In the genomic region with DNA sequence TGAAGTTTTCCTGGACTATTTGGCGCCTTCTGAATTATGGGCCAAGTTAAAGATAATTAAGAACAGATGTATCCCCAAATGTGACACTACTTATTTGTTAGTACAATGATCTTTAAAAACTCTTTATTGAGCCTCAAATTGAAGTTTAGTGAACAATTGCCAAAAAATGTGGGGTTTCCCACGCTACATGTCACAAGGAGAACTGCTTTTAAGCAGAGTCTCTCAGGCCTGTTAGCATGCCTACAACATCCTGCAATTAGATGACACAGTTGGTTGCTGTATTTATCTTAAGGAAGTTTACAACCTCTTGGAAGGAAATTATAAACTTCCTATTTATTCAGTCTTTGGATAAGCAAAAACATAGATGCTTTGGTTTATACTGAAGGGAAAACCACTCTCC, we compare ENCODE assay signal across 26 cellular contexts.
DNase-seq lines count a peak whose midpoint lies in the region; ATAC-seq and TF ChIP-seq lines count a peak whose summit lies in the region.
"Had no signal": no experiment of that assay in that cellular context is flagged by ENCODE, and none has a peak within 500 bp of the region (broad histone marks: within the 10 kb centered on the region; RNA-seq: fewer than 3 reads in every experiment).

No MANE protein-coding gene starts in this region.

- no peak for ATAC-seq in GM18867 (IDR thresholded peaks at IDR 0.05; ENCODE audit: unreplicated experiment)
- no peak for ATAC-seq in effector memory CD8-positive, alpha-beta T cell (replicated peaks)
- ATAC-seq: gastrocnemius medialis, left lobe of liver, WTC11 had no signal

- peaks cover 5 to 8% of the 10 kb centered on the region in 2 donors for H3K9me3 Mint-ChIP-seq in effector memory CD8-positive, alpha-beta T cell
- H3K9me3 Mint-ChIP-seq: WTC11 had no signal

- H2BK120ac ChIP-seq in mesenchymal stem cell (ENCODE audit: low read depth, low read length): no peak overlapping the region

- no peak overlapping the region for H3K14ac ChIP-seq in mesenchymal stem cell (ENCODE audit: low read length in 2 of 2)

- H4K91ac ChIP-seq in mesenchymal stem cell (ENCODE audit: low read length): no peak overlapping the region

- no peak overlapping the region for H2BK12ac ChIP-seq in mesenchymal stem cell (ENCODE audit: low read length in 2 of 2)

- H3K18ac ChIP-seq in mesenchymal stem cell (ENCODE audit: low read depth in 1 of 2, low read length in 2 of 2): no peak overlapping the region

- H3K36me3 ChIP-seq in adipocyte (ENCODE audit: control insufficient read depth, insufficient read depth, low read length, severe bottlenecking) (no peaks in the 10 kb centered on the region), mesenchymal stem cell (ENCODE audit: control insufficient read depth in 1 of 2, insufficient read depth in 2 of 2, low read depth in 1 of 2, low read length in 2 of 2) (no peaks in the 10 kb centered on the region), vagina (no peaks in the 10 kb centered on the region)
- H3K36me3 ChIP-seq: gastrocnemius medialis had no signal

- 0% methylated on average over 1 of the region's 2 CpGs for WGBS in mesenchymal stem cell

- H2BK15ac ChIP-seq in mesenchymal stem cell (ENCODE audit: low read depth, poor library complexity, severe bottlenecking): no peak overlapping the region

- H3K36me3 Mint-ChIP-seq in effector memory CD8-positive, alpha-beta T cell (ENCODE audit: insufficient read depth): no peaks in the 10 kb centered on the region
- H3K36me3 Mint-ChIP-seq: activated naive CD8-positive, alpha-beta T cell treated with anti-CD3 and anti-CD28 coated beads, Interleukin-2, amount 10 ng/mL, durations not matched to agents 7 days and 5 days; naive B cell; WTC11 had no signal

- intact Hi-C loops in posterior vena cava (cut with DNase I): no loop called here
- intact Hi-C loops in vagina (cut with DNase I): no loop called here

- no peaks in the 10 kb centered on the region for H3K27me3 Mint-ChIP-seq in effector memory CD8-positive, alpha-beta T cell
- H3K27me3 Mint-ChIP-seq: activated naive CD8-positive, alpha-beta T cell treated with anti-CD3 and anti-CD28 coated beads, Interleukin-2, amount 10 ng/mL, durations not matched to agents 7 days and 5 days had no signal

- no peaks in the 10 kb centered on the region for H3K9me3 ChIP-seq in adipocyte (ENCODE audit: control insufficient read depth, low read length)
- H3K9me3 ChIP-seq in mesenchymal stem cell (ENCODE audit: control insufficient read depth, low read length): no peaks in the 10 kb centered on the region
- no peaks in the 10 kb centered on the region for H3K9me3 ChIP-seq in vagina
- H3K9me3 ChIP-seq: gastrocnemius medialis had no signal

- no peak overlapping the region for H3K4me3 ChIP-seq in adipocyte (ENCODE audit: low read length)
- H3K4me3 ChIP-seq in mesenchymal stem cell (ENCODE audit: insufficient read depth in 1 of 2, low read depth in 1 of 2, low read length in 2 of 2): no peak overlapping the region
- no peak overlapping the region for H3K4me3 ChIP-seq in vagina
- H3K4me3 ChIP-seq: gastrocnemius medialis had no signal

- no peak overlapping the region for H4K8ac ChIP-seq in mesenchymal stem cell (ENCODE audit: low read length)

- H3K4me1 Mint-ChIP-seq in effector memory CD8-positive, alpha-beta T cell (ENCODE audit: low read depth in 2 of 2): no peaks in the 10 kb centered on the region
- H3K4me1 Mint-ChIP-seq: activated naive CD8-positive, alpha-beta T cell treated with anti-CD3 and anti-CD28 coated beads, Interleukin-2, amount 10 ng/mL, durations not matched to agents 7 days and 5 days; naive B cell; WTC11 had no signal

- H3K23ac ChIP-seq in mesenchymal stem cell (ENCODE audit: low read length in 2 of 2): no peak overlapping the region

- H2AFZ ChIP-seq in mesenchymal stem cell (ENCODE audit: low read depth, low read length): no peak overlapping the region

- no peak overlapping the region for H2AK5ac ChIP-seq in mesenchymal stem cell (ENCODE audit: low read length, severe bottlenecking)

- H2BK5ac ChIP-seq in mesenchymal stem cell (ENCODE audit: low read depth, low read length, poor library complexity, severe bottlenecking): no peak overlapping the region

- no peaks in the 10 kb centered on the region for H3K79me1 ChIP-seq in mesenchymal stem cell (replicated peaks; ENCODE audit: low read length, poor library complexity, severe bottlenecking)

- no peak overlapping the region for H3K4me2 ChIP-seq in mesenchymal stem cell (ENCODE audit: low read length, poor library complexity, severe bottlenecking)
- H3K4me2 ChIP-seq: KMS-11 had no signal

- H3K27me3 ChIP-seq in adipocyte (replicated peaks; ENCODE audit: control insufficient read depth, insufficient read depth, low read length) (no peaks in the 10 kb centered on the region), mesenchymal stem cell (ENCODE audit: control insufficient read depth in 1 of 2, insufficient read depth in 1 of 2, low read length in 2 of 2) (no peaks in the 10 kb centered on the region), vagina (no peaks in the 10 kb centered on the region)
- H3K27me3 ChIP-seq: gastrocnemius medialis had no signal

- H3K4ac ChIP-seq in mesenchymal stem cell (ENCODE audit: low read depth in 1 of 2, low read length in 2 of 2): no peak overlapping the region

- DNase-seq in AG09319 (ENCODE audit: extremely low read depth, low read depth) (peak; percentile 67), H4 (ENCODE audit: low spot score) (peak; percentile 95), adipocyte (ENCODE audit: low read depth) (peak; percentile 27), mesenchymal stem cell (peak; percentile 87), posterior vena cava (ENCODE audit: low spot score) (no peak), vagina (ENCODE audit: extremely low spot score in 2 of 2) (no peak)
- no peak for DNase-seq in effector memory CD8-positive, alpha-beta T cell
- DNase-seq: activated CD4-positive, alpha-beta T cell treated with anti-CD3 and anti-CD28 coated beads, Interleukin-2, amount 50 U/mL, for 48 hours; activated naive CD8-positive, alpha-beta T cell treated with anti-CD3 and anti-CD28 coated beads, Interleukin-2, amount 10 ng/mL, durations not matched to agents 7 days and 5 days; cerebellar nuclear complex; gastrocnemius medialis; hippocampal formation; mesendoderm; naive B cell; NCI-H1694; NCI-H2171; NCI-H510A treated with DMSO at 0.1 percent for 48 hours; NK-92 treated with Interleukin-12 subunit alpha and Interleukin-12 subunit beta, amount 100 ng/mL, for 24 hours; retina; stimulated activated CD4-positive, alpha-beta T cell treated with anti-CD3 and anti-CD28 coated beads, Interleukin-4, amount 100 ng/mL, for 24 hours; stimulated activated naive CD4-positive, alpha-beta T cell; T-helper 2 cell had no signal

- H3K27ac ChIP-seq in mesenchymal stem cell (ENCODE audit: low read length, poor library complexity, severe bottlenecking) (no peak overlapping the region), vagina (no peak overlapping the region)
- H3K27ac ChIP-seq: gastrocnemius medialis, KMS-11 had no signal

- H3K27ac Mint-ChIP-seq in effector memory CD8-positive, alpha-beta T cell: no peak overlapping the region
- H3K27ac Mint-ChIP-seq: activated naive CD8-positive, alpha-beta T cell treated with anti-CD3 and anti-CD28 coated beads, Interleukin-2, amount 10 ng/mL, durations not matched to agents 7 days and 5 days; naive B cell; WTC11 had no signal

- TF ChIP-seq POLR2A in vagina (IDR thresholded peaks at IDR 0.05): no peak

- H3K4me1 ChIP-seq in adipocyte (ENCODE audit: control insufficient read depth, insufficient read depth, low read length): peaks cover 7% of the 10 kb centered on the region
- H3K4me1 ChIP-seq in mesenchymal stem cell (ENCODE audit: control insufficient read depth, insufficient read depth, low read depth, low read length): no peaks in the 10 kb centered on the region
- H3K4me1 ChIP-seq in vagina: no peaks in the 10 kb centered on the region
- H3K4me1 ChIP-seq: gastrocnemius medialis had no signal

- no peak overlapping the region for H3K9ac ChIP-seq in adipocyte (ENCODE audit: low read length)
- no peak overlapping the region for H3K9ac ChIP-seq in mesenchymal stem cell (ENCODE audit: low read length)
- H3K9ac ChIP-seq: KMS-11 had no signal

- no peak for TF ChIP-seq CTCF in AG09319 (IDR thresholded peaks at IDR 0.05; ENCODE audit: low read depth, low read length)
- TF ChIP-seq CTCF in vagina (IDR thresholded peaks at IDR 0.05): no peak

- H3K4me3 Mint-ChIP-seq in effector memory CD8-positive, alpha-beta T cell: no peak overlapping the region
- H3K4me3 Mint-ChIP-seq: activated naive CD8-positive, alpha-beta T cell treated with anti-CD3 and anti-CD28 coated beads, Interleukin-2, amount 10 ng/mL, durations not matched to agents 7 days and 5 days; naive B cell; WTC11 had no signal

Comparison
In these comparisons a context has a peak if more than half of its experiments do, and no peak if none do; other contexts are left out.
1. DNase-seq: peak in AG09319 (single experiment), H4 (single experiment), adipocyte (single experiment) and mesenchymal stem cell (single experiment); none in posterior vena cava (single experiment), vagina (0 of 2) and effector memory CD8-positive, alpha-beta T cell (0 of 3).